Comparison of ENCODE assay signal across 2 cellular contexts in genomic region chr10:34682580-34682979, GRCh38.
TF ChIP-seq lines count a peak whose summit lies in the region.

No MANE protein-coding gene starts in this region.

TF ChIP-seq in GM23338, 12 proteins besides CTCF, POLR2A, EP300 and RAD21 (continued from another document):
- TF ChIP-seq, protein P1, sequence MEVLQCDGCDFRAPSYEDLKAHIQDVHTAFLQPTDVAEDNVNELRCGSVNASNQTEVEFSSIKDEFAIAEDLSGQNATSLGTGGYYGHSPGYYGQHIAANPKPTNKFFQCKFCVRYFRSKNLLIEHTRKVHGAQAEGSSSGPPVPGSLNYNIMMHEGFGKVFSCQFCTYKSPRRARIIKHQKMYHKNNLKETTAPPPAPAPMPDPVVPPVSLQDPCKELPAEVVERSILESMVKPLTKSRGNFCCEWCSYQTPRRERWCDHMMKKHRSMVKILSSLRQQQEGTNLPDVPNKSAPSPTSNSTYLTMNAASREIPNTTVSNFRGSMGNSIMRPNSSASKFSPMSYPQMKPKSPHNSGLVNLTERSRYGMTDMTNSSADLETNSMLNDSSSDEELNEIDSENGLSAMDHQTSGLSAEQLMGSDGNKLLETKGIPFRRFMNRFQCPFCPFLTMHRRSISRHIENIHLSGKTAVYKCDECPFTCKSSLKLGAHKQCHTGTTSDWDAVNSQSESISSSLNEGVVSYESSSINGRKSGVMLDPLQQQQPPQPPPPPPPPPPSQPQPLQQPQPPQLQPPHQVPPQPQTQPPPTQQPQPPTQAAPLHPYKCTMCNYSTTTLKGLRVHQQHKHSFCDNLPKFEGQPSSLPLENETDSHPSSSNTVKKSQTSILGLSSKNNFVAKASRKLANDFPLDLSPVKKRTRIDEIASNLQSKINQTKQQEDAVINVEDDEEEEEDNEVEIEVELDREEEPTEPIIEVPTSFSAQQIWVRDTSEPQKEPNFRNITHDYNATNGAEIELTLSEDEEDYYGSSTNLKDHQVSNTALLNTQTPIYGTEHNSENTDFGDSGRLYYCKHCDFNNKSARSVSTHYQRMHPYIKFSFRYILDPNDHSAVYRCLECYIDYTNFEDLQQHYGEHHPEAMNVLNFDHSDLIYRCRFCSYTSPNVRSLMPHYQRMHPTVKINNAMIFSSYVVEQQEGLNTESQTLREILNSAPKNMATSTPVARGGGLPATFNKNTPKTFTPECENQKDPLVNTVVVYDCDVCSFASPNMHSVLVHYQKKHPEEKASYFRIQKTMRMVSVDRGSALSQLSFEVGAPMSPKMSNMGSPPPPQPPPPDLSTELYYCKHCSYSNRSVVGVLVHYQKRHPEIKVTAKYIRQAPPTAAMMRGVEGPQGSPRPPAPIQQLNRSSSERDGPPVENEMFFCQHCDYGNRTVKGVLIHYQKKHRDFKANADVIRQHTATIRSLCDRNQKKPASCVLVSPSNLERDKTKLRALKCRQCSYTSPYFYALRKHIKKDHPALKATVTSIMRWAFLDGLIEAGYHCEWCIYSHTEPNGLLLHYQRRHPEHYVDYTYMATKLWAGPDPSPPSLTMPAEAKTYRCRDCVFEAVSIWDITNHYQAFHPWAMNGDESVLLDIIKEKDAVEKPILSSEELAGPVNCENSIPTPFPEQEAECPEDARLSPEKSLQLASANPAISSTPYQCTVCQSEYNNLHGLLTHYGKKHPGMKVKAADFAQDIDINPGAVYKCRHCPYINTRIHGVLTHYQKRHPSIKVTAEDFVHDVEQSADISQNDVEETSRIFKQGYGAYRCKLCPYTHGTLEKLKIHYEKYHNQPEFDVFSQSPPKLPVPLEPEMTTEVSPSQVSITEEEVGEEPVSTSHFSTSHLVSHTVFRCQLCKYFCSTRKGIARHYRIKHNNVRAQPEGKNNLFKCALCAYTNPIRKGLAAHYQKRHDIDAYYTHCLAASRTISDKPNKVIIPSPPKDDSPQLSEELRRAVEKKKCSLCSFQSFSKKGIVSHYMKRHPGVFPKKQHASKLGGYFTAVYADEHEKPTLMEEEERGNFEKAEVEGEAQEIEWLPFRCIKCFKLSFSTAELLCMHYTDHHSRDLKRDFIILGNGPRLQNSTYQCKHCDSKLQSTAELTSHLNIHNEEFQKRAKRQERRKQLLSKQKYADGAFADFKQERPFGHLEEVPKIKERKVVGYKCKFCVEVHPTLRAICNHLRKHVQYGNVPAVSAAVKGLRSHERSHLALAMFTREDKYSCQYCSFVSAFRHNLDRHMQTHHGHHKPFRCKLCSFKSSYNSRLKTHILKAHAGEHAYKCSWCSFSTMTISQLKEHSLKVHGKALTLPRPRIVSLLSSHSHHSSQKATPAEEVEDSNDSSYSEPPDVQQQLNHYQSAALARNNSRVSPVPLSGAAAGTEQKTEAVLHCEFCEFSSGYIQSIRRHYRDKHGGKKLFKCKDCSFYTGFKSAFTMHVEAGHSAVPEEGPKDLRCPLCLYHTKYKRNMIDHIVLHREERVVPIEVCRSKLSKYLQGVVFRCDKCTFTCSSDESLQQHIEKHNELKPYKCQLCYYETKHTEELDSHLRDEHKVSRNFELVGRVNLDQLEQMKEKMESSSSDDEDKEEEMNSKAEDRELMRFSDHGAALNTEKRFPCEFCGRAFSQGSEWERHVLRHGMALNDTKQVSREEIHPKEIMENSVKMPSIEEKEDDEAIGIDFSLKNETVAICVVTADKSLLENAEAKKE (CRISPR knock-in tag; IDR thresholded peaks at IDR 0.05) = no peak
- TF ChIP-seq, protein P2, sequence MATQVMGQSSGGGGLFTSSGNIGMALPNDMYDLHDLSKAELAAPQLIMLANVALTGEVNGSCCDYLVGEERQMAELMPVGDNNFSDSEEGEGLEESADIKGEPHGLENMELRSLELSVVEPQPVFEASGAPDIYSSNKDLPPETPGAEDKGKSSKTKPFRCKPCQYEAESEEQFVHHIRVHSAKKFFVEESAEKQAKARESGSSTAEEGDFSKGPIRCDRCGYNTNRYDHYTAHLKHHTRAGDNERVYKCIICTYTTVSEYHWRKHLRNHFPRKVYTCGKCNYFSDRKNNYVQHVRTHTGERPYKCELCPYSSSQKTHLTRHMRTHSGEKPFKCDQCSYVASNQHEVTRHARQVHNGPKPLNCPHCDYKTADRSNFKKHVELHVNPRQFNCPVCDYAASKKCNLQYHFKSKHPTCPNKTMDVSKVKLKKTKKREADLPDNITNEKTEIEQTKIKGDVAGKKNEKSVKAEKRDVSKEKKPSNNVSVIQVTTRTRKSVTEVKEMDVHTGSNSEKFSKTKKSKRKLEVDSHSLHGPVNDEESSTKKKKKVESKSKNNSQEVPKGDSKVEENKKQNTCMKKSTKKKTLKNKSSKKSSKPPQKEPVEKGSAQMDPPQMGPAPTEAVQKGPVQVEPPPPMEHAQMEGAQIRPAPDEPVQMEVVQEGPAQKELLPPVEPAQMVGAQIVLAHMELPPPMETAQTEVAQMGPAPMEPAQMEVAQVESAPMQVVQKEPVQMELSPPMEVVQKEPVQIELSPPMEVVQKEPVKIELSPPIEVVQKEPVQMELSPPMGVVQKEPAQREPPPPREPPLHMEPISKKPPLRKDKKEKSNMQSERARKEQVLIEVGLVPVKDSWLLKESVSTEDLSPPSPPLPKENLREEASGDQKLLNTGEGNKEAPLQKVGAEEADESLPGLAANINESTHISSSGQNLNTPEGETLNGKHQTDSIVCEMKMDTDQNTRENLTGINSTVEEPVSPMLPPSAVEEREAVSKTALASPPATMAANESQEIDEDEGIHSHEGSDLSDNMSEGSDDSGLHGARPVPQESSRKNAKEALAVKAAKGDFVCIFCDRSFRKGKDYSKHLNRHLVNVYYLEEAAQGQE (IDR thresholded peaks at IDR 0.05; ENCODE audit: unreplicated experiment) = no peak
- TF ChIP-seq ZNF114 (CRISPR knock-in tag; IDR thresholded peaks at IDR 0.05) = no peak
- TF ChIP-seq, protein P3, sequence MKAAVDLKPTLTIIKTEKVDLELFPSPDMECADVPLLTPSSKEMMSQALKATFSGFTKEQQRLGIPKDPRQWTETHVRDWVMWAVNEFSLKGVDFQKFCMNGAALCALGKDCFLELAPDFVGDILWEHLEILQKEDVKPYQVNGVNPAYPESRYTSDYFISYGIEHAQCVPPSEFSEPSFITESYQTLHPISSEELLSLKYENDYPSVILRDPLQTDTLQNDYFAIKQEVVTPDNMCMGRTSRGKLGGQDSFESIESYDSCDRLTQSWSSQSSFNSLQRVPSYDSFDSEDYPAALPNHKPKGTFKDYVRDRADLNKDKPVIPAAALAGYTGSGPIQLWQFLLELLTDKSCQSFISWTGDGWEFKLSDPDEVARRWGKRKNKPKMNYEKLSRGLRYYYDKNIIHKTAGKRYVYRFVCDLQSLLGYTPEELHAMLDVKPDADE (IDR thresholded peaks at IDR 0.05) = no peak
- no peak for TF ChIP-seq STAT1 (IDR thresholded peaks at IDR 0.05; ENCODE audit: unreplicated experiment)
- TF ChIP-seq ZNF331 (CRISPR knock-in tag; IDR thresholded peaks at IDR 0.05; ENCODE audit: low read depth) = no peak

TF ChIP-seq in K562, 482 proteins besides CTCF, POLR2A, EP300 and RAD21 (continued from another document):
- TF ChIP-seq, protein P4, sequence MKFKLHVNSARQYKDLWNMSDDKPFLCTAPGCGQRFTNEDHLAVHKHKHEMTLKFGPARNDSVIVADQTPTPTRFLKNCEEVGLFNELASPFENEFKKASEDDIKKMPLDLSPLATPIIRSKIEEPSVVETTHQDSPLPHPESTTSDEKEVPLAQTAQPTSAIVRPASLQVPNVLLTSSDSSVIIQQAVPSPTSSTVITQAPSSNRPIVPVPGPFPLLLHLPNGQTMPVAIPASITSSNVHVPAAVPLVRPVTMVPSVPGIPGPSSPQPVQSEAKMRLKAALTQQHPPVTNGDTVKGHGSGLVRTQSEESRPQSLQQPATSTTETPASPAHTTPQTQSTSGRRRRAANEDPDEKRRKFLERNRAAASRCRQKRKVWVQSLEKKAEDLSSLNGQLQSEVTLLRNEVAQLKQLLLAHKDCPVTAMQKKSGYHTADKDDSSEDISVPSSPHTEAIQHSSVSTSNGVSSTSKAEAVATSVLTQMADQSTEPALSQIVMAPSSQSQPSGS (CRISPR knock-in tag; IDR thresholded peaks at IDR 0.05) = no peak
- TF ChIP-seq, protein P5, sequence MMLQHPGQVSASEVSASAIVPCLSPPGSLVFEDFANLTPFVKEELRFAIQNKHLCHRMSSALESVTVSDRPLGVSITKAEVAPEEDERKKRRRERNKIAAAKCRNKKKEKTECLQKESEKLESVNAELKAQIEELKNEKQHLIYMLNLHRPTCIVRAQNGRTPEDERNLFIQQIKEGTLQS (IDR thresholded peaks at IDR 0.05) = peak; percentile 44
- TF ChIP-seq, protein P5 (CRISPR knock-in tag; conservative IDR thresholded peaks at IDR 0.05) = no peak
- TF ChIP-seq NFRKB (IDR thresholded peaks at IDR 0.05; ENCODE audit: low read depth) = no peak
- no peak for TF ChIP-seq DIDO1 (tag; IDR thresholded peaks at IDR 0.05; ENCODE audit: low read depth)
- TF ChIP-seq FOXP4 (CRISPR knock-in tag; IDR thresholded peaks at IDR 0.05; ENCODE audit: borderline replicate concordance) = no peak
- no peak for TF ChIP-seq NFYB (IDR thresholded peaks at IDR 0.05; ENCODE audit: extremely low read depth, insufficient read length)
